8 cellular contexts compared by ENCODE assay signal in genomic region chrX:39730671-39731389, GRCh38.
DNase-seq lines count a peak whose midpoint lies in the region; ATAC-seq and TF ChIP-seq lines count a peak whose summit lies in the region.

No MANE protein-coding gene starts in this region.

- DNase-seq in NCI-H2081 treated with DMSO at 0.1 percent for 48 hours (lab: John Stamatoyannopoulos, UW) (peak; percentile 5), colonic mucosa (peak; percentile 64), left lung (peak; percentile 57 to 70)
- DNase-seq in activated CD4-positive, alpha-beta T cell treated with anti-CD3 and anti-CD28 coated beads for 4 hours, result peak; percentile 50 to 56
- DNase-seq in stimulated activated CD4-positive, alpha-beta T cell treated with anti-CD3 and anti-CD28 coated beads, Interleukin-4, amount 100 ng/mL, for 24 hours, result peak; percentile 64

- H3K9me3 ChIP-seq in colonic mucosa, result no peaks in the 10 kb centered on the region
- no peaks in the 10 kb centered on the region for H3K9me3 ChIP-seq in left lung

- no peak overlapping the region for H3K4me3 ChIP-seq in colonic mucosa
- H3K4me3 ChIP-seq in left lung, result no peak overlapping the region

- H3K27ac ChIP-seq in colonic mucosa (no peak overlapping the region), left lung (no peak overlapping the region)

- ATAC-seq in left lung (peak; percentile 76), HG03039 (IDR thresholded peaks at IDR 0.05; ENCODE audit: unreplicated experiment) (no peak), GM18873 (IDR thresholded peaks at IDR 0.05; ENCODE audit: low FRiP score, unreplicated experiment) (no peak)

- TF ChIP-seq CTCF in GM12874 (IDR thresholded peaks at IDR 0.05; ENCODE audit: insufficient read depth, low read depth, low read length) (peak; percentile 64), colonic mucosa (IDR thresholded peaks at IDR 0.05) (peak; percentile 34), left lung (IDR thresholded peaks at IDR 0.05) (peak; percentile 31)

- H3K4me1 ChIP-seq in colonic mucosa, result no peaks in the 10 kb centered on the region
- H3K4me1 ChIP-seq in left lung, result peaks cover 4 to 13% of the 10 kb centered on the region in 2 donors

- intact Hi-C loops in colonic mucosa (cut with DNase I), result loop anchor here (5.0 kb wide), 1 partner anchor 536 kb away; no protein-coding TSS in a partner anchor
- intact Hi-C loops in left lung (cut with DNase I), result no loop called here

- H3K27me3 ChIP-seq in colonic mucosa, result no peaks in the 10 kb centered on the region
- H3K27me3 ChIP-seq in left lung, result no peaks in the 10 kb centered on the region

- H3K9ac ChIP-seq in colonic mucosa (ENCODE audit: low read depth in 2 of 2, low read length in 2 of 2), result no peak overlapping the region

- H3K36me3 ChIP-seq in colonic mucosa (no peaks in the 10 kb centered on the region), left lung (no peaks in the 10 kb centered on the region)

Comparison
In these comparisons a context has a peak if more than half of its experiments do, and no peak if none do; other contexts are left out.
1. DNase-seq: peak in every context shown above with its lines; median percentile 64 in colonic mucosa; 64 in stimulated activated CD4-positive, alpha-beta T cell treated with anti-CD3 and anti-CD28 coated beads, Interleukin-4, amount 100 ng/mL, for 24 hours; 64 in left lung; 53 in activated CD4-positive, alpha-beta T cell treated with anti-CD3 and anti-CD28 coated beads for 4 hours; 5 in NCI-H2081 treated with DMSO at 0.1 percent for 48 hours.